8 cellular contexts compared by ENCODE assay signal in the genomic region with DNA sequence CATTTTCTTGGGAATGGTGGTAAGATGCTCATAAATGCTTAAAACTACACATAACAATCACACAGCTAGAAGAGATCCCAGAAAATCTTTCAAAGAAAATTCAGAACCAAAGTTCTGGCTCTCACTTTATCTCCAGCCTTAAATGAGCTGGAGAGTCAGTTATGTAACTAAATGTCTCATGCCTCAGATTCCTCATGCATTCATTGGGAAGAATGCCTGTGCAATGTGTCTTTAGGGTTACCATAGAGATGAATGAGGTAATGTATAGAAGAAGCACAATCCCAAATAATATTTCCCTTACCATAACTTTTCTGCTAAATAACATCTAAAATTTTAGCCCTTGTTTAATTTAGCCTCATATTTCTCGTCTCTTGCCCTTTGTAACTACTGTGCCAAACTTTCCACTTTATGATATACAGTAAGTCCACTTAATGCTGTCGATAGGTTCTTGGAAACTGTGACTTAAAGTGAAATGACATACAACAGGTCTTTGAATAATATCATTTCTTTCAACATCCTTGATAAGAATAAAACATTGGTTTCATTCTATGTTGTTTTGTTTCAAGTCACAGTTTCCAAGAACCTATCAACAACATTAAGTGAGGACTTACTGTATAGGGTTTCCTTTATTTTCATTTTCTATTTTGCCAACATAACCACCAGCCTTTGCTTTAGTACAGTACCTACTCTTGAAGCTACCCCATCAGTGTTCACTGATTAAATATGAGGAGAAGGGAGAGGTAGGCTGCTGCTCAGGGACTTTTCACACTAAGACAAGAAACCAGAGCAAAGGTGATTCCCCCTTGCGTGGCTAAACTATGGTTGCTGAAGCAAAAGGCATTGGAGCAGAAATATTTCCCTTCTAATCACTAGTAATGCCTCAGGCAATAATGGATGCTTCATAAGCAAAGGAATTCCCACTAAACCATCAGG.
DNase-seq lines count a peak whose midpoint lies in the region; ATAC-seq lines count a peak whose summit lies in the region.

No MANE protein-coding gene starts in this region.

- DNase-seq in Caki2 (ENCODE audit: low read depth) (peak; percentile 75), HCEC 1CT (peak; percentile 81), SK-N-MC (ENCODE audit: low read depth, low spot score) (peak; percentile 32), hepatic stellate cell (ENCODE audit: low spot score) (peak; percentile 23), DMS53 treated with DMSO at 0.1 percent for 48 hours (lab: John Stamatoyannopoulos, UW; ENCODE audit: unreplicated experiment) (no peak), DMS79 treated with DMSO at 0.1 percent for 48 hours (lab: John Stamatoyannopoulos, UW) (no peak), Right ventricle myocardium superior (no peak), hypothalamus (lab: John Stamatoyannopoulos, UW) (no peak)

- no peak overlapping the region for H3K27ac ChIP-seq in SK-N-MC

- H3K9me3 ChIP-seq in SK-N-MC (ENCODE audit: low read depth, low read length): no peaks in the 10 kb centered on the region

- H3K9ac ChIP-seq in SK-N-MC (ENCODE audit: insufficient read length): no peak overlapping the region

- intact Hi-C loops in Right ventricle myocardium superior (cut with DNase I): no loop called here

- 0 out of 2 replicates have a peak overlapping the region, but pooled peaks have one; percentile 17 for H3K4me3 ChIP-seq in SK-N-MC

- ATAC-seq in Right ventricle myocardium superior (ENCODE audit: poor library complexity): no peak

- in situ Hi-C loops in Caki2 (cut with HindIII; ENCODE audit: low pct_unique_long_range_greater_than_20kb, low sequenced_read_pairs): no loop called here

- no peaks in the 10 kb centered on the region for H3K36me3 ChIP-seq in SK-N-MC (ENCODE audit: insufficient read depth, low read length)

Comparison
In these comparisons a context has a peak if more than half of its experiments do, and no peak if none do; other contexts are left out.
1. DNase-seq: peak in Caki2 (single experiment), HCEC 1CT (single experiment), SK-N-MC (single experiment) and hepatic stellate cell (single experiment); none in DMS53 treated with DMSO at 0.1 percent for 48 hours (single experiment), DMS79 treated with DMSO at 0.1 percent for 48 hours (single experiment), Right ventricle myocardium superior (single experiment) and hypothalamus (0 of 51).